19 cellular contexts compared by ENCODE assay signal in the genomic region with DNA sequence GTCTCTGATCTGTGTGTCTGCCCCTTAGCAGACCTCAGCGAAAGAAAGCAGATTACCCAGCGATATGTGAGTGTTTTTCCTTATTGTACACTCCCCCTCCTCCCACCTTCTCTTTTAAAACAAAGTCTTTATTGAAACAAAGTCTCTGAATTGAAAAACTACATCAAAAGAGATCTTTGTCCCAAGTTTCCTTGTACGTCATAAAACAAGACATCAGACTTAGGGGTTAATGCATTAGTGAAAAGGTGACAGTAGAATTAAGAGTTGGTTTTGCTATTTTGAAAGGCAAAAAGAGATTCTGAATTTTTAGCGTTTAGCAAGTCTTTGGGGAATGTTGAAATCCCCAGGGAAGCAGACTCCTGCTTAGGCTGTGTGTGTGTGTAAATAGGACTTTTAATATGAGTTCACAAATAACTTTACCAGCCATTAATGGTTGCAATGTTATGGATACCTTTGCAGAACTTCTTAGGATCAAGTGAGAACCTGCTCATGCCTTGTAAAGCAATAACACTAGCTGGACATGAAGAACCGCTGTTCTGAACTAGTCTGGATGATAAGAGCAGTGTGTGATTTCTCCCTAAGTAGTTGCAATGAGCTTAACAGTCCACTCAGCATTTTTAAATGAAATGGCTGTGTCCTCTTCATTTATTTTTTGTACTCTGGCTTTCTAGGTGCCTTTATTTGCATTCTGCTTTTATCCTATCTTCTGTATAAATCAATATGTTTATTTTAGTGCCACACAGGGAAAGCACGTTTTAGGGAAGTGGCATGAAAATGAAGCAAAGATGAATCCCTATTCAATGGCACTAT.
DNase-seq lines count a peak whose midpoint lies in the region; ATAC-seq, FAIRE-seq and TF ChIP-seq lines count a peak whose summit lies in the region.
"Had no signal": no experiment of that assay in that cellular context is flagged by ENCODE, and none has a peak within 500 bp of the region (broad histone marks: within the 10 kb centered on the region; RNA-seq: fewer than 3 reads in every experiment).

No MANE protein-coding gene starts in this region.

- H3K9ac ChIP-seq in K562 (ENCODE audit: insufficient read depth in 1 of 2, low read depth in 2 of 2, low read length in 2 of 2), result no peak overlapping the region

- H3K27ac ChIP-seq in breast epithelium, result no peak overlapping the region
- H3K27ac ChIP-seq in K562 (ENCODE audit: extremely low read depth, low read depth, low read length), result no peak overlapping the region
- H3K27ac ChIP-seq in upper lobe of right lung, result peak overlapping the region; percentile 12

- CTCF ChIA-PET in MCF 10A (lab: Yijun Ruan, JAX) (no interaction called here), K562 (lab: Yijun Ruan, JAX; ENCODE audit: low intra/inter-chr PET ratio) (no interaction called here)

- ATAC-seq in K562 (no peak), upper lobe of right lung (no peak)
- ATAC-seq in natural killer cell treated with Interleukin-12 subunit alpha and Interleukin-12 subunit beta and Interleukin-15 and Interleukin-18, amount 100 ng/mL, for 72 hours, result no peak
- ATAC-seq: Panc1 had no signal

- H3K79me2 ChIP-seq in K562 (ENCODE audit: control insufficient read depth, insufficient read depth, low read length), result no peaks in the 10 kb centered on the region

- no peak overlapping the region for H3K4me3 Mint-ChIP-seq in MCF 10A (ENCODE audit: unreplicated experiment)
- H3K4me3 Mint-ChIP-seq in natural killer cell treated with Interleukin-12 subunit alpha and Interleukin-12 subunit beta and Interleukin-15 and Interleukin-18, amount 100 ng/mL, for 72 hours, result no peak overlapping the region
- H3K4me3 Mint-ChIP-seq: IgD-negative memory B cell had no signal

- TF ChIP-seq RAD21 in K562 (CRISPR knock-in tag; conservative IDR thresholded peaks at IDR 0.05 in 1 of 2, IDR thresholded peaks at IDR 0.05 in 1 of 2), result no peak

- POLR2A ChIA-PET in MCF 10A (lab: Yijun Ruan, JAX), result interaction anchor here (1.2 kb wide), 1 partner anchor 9 kb away, joined by 3 read pairs; no protein-coding TSS in a partner anchor
- POLR2A ChIA-PET in K562 (lab: Yijun Ruan, JAX), result no interaction called here

- H3K9me1 ChIP-seq in K562 (ENCODE audit: control insufficient read depth, insufficient read depth, low read length), result no peaks in the 10 kb centered on the region

- H4K20me1 ChIP-seq in K562 (replicated peaks; ENCODE audit: control insufficient read depth, insufficient read depth, low read length), result no peaks in the 10 kb centered on the region

- no peak overlapping the region for H3K4me3 ChIP-seq in breast epithelium
- no peak overlapping the region for H3K4me3 ChIP-seq in K562
- H3K4me3 ChIP-seq in upper lobe of right lung, result no peak overlapping the region

- peak overlapping the region; percentile 18 for H3K27ac Mint-ChIP-seq in MCF 10A (ENCODE audit: low read depth, unreplicated experiment)
- H3K27ac Mint-ChIP-seq in natural killer cell treated with Interleukin-12 subunit alpha and Interleukin-12 subunit beta and Interleukin-15 and Interleukin-18, amount 100 ng/mL, for 72 hours, result peak overlapping the region; percentile 57 to 72

- H3K36me3 ChIP-seq in breast epithelium (no peaks in the 10 kb centered on the region), K562 (ENCODE audit: control insufficient read depth, insufficient read depth, low read length) (no peaks in the 10 kb centered on the region), upper lobe of right lung (peaks cover 18% of the 10 kb centered on the region)

- no peak for TF ChIP-seq EP300 in K562 (IDR thresholded peaks at IDR 0.05; ENCODE audit: low read length)

- H3K4me2 ChIP-seq in K562 (ENCODE audit: insufficient read depth, low read length), result no peak overlapping the region

- BruUV-seq in MCF 10A (replicated peaks; lab: Mats Ljungman, UMichigan), result no TSS peak
- BruUV-seq in K562 (replicated peaks; lab: Mats Ljungman, UMichigan), result no TSS peak

- H3K4me1 Mint-ChIP-seq in MCF 10A (ENCODE audit: insufficient read depth, unreplicated experiment), result no peaks in the 10 kb centered on the region
- peaks cover 17 to 23% of the 10 kb centered on the region in 2 donors for H3K4me1 Mint-ChIP-seq in natural killer cell treated with Interleukin-12 subunit alpha and Interleukin-12 subunit beta and Interleukin-15 and Interleukin-18, amount 100 ng/mL, for 72 hours (ENCODE audit: low read depth in 2 of 2)
- H3K4me1 Mint-ChIP-seq: IgD-negative memory B cell had no signal

- peaks cover 41% of the 10 kb centered on the region for H3K36me3 Mint-ChIP-seq in MCF 10A (ENCODE audit: insufficient read depth, unreplicated experiment)
- H3K36me3 Mint-ChIP-seq in natural killer cell treated with Interleukin-12 subunit alpha and Interleukin-12 subunit beta and Interleukin-15 and Interleukin-18, amount 100 ng/mL, for 72 hours, result peaks cover 41% of the 10 kb centered on the region

- H3K4me1 ChIP-seq in breast epithelium (no peaks in the 10 kb centered on the region), K562 (replicated peaks in 1 of 2; ENCODE audit: control insufficient read depth in 2 of 2, insufficient read depth in 2 of 2, low read length in 2 of 2) (no peaks in the 10 kb centered on the region), upper lobe of right lung (no peaks in the 10 kb centered on the region)

- in situ Hi-C loops in K562 (cut with MboI) (no loop called here), GM13976 (cut with MboI; ENCODE audit: low sequenced_read_pairs, unreplicated experiment) (no loop called here)

- no peak for DNase-seq in MCF 10A (ENCODE audit: unreplicated experiment)
- no peak for DNase-seq in breast epithelium (ENCODE audit: low spot score in 2 of 2)
- DNase-seq in K562 (ENCODE audit: extremely low read depth in 1 of 4, low spot score in 3 of 4), result no peak
- no peak for DNase-seq in natural killer cell treated with Interleukin-12 subunit alpha and Interleukin-12 subunit beta and Interleukin-15 and Interleukin-18, amount 100 ng/mL, for 72 hours (ENCODE audit: low spot score)
- DNase-seq in upper lobe of right lung, result no peak
- DNase-seq in NCI-H774 (lab: John Stamatoyannopoulos, UW), result no peak
- DNase-seq in GM13976 (ENCODE audit: low spot score), result no peak
- DNase-seq in medulla oblongata (ENCODE audit: extremely low spot score), result no peak
- DNase-seq: C1 segment of cervical spinal cord, GF-D8, H7, NCI-H1417 treated with DMSO at 0.1 percent for 48 hours, NCI-H1930, NCI-H2171, NCI-H82 had no signal

- no peaks in the 10 kb centered on the region for H3K27me3 Mint-ChIP-seq in MCF 10A (ENCODE audit: insufficient read depth, unreplicated experiment)
- H3K27me3 Mint-ChIP-seq in natural killer cell treated with Interleukin-12 subunit alpha and Interleukin-12 subunit beta and Interleukin-15 and Interleukin-18, amount 100 ng/mL, for 72 hours, result no peaks in the 10 kb centered on the region
- H3K27me3 Mint-ChIP-seq: IgD-negative memory B cell had no signal

- FAIRE-seq in K562 (lab: Jason Lieb, UNC), result no peak
- FAIRE-seq: A204.1, GM12891 had no signal

- no peaks in the 10 kb centered on the region for H3K9me3 Mint-ChIP-seq in MCF 10A (ENCODE audit: unreplicated experiment)
- no peaks in the 10 kb centered on the region for H3K9me3 Mint-ChIP-seq in natural killer cell treated with Interleukin-12 subunit alpha and Interleukin-12 subunit beta and Interleukin-15 and Interleukin-18, amount 100 ng/mL, for 72 hours
- H3K9me3 Mint-ChIP-seq: IgD-negative memory B cell had no signal

- H2AFZ ChIP-seq in K562 (ENCODE audit: low read depth, low read length), result no peak overlapping the region

- intact Hi-C loops in MCF 10A (cut with micrococcal nuclease) (no loop called here), breast epithelium (cut with DNase I; ENCODE audit: low total_unique reads) (no loop called here), K562 (cut with micrococcal nuclease) (no loop called here), upper lobe of right lung (cut with DNase I) (no loop called here)

- TF ChIP-seq CTCF in MCF 10A (IDR thresholded peaks at IDR 0.05; ENCODE audit: unreplicated experiment) (no peak), breast epithelium (IDR thresholded peaks at IDR 0.05) (no peak), K562 (IDR thresholded peaks at IDR 0.05 in 2 of 3, conservative IDR thresholded peaks at IDR 0.05 in 1 of 3; ENCODE audit: insufficient read depth in 2 of 3, low read depth in 1 of 3, low read length in 3 of 3) (no peak), upper lobe of right lung (IDR thresholded peaks at IDR 0.05) (no peak), GM13976 (IDR thresholded peaks at IDR 0.05; ENCODE audit: borderline replicate concordance, control extremely low read depth, extremely low read depth, insufficient read depth, missing control alignments) (no peak)

- no peaks in the 10 kb centered on the region for H3K27me3 ChIP-seq in breast epithelium
- no peaks in the 10 kb centered on the region for H3K27me3 ChIP-seq in K562 (ENCODE audit: control insufficient read depth in 2 of 2, insufficient read depth in 2 of 2, low read length in 2 of 2)
- H3K27me3 ChIP-seq in upper lobe of right lung, result no peaks in the 10 kb centered on the region

- no peaks in the 10 kb centered on the region for H3K9me3 ChIP-seq in breast epithelium
- no peaks in the 10 kb centered on the region for H3K9me3 ChIP-seq in K562 (replicated peaks; ENCODE audit: control insufficient read depth, insufficient read depth, low read depth, low read length)
- H3K9me3 ChIP-seq in upper lobe of right lung, result no peaks in the 10 kb centered on the region

- TF ChIP-seq POLR2A in breast epithelium (IDR thresholded peaks at IDR 0.05), result no peak
- TF ChIP-seq POLR2A in K562 (conservative IDR thresholded peaks at IDR 0.05), result no peak

- WGBS in K562 (ENCODE audit: insufficient coverage, low coverage, missing lambda C conversion rate), result 0% methylated on average over 6 of the region's 6 CpGs

TF ChIP-seq in K562, 482 proteins besides CTCF, POLR2A, EP300 and RAD21:
- TF ChIP-seq DDX20 (tag; IDR thresholded peaks at IDR 0.05; ENCODE audit: low read depth), result no peak
- TF ChIP-seq MECOM (CRISPR knock-in tag; IDR thresholded peaks at IDR 0.05), result no peak
- 0 out of 2 replicates have a peak, but pooled peaks have one; percentile 5 for TF ChIP-seq C11orf30 (IDR thresholded peaks at IDR 0.05; ENCODE audit: low read depth)
- TF ChIP-seq ZNF134 (CRISPR knock-in tag; conservative IDR thresholded peaks at IDR 0.05), result no peak
- no peak for TF ChIP-seq CHCHD3 (CRISPR knock-in tag; IDR thresholded peaks at IDR 0.05)
- no peak for TF ChIP-seq CREBBP (IDR thresholded peaks at IDR 0.05; ENCODE audit: low read depth, low read length)
- TF ChIP-seq HLTF (IDR thresholded peaks at IDR 0.05), result no peak
- no peak for TF ChIP-seq RFX1 (IDR thresholded peaks at IDR 0.05)
- no peak for TF ChIP-seq SMC3 (conservative IDR thresholded peaks at IDR 0.05; ENCODE audit: insufficient read depth, low read depth, low read length)
- no peak for TF ChIP-seq L3MBTL2 (IDR thresholded peaks at IDR 0.05)
- TF ChIP-seq JUNB (CRISPR knock-in tag; conservative IDR thresholded peaks at IDR 0.05), result no peak
- TF ChIP-seq STAT5A (IDR thresholded peaks at IDR 0.05; ENCODE audit: borderline replicate concordance, low read length), result no peak
- no peak for TF ChIP-seq FOSL1 (tag; conservative IDR thresholded peaks at IDR 0.05)
- TF ChIP-seq ZNF316 (IDR thresholded peaks at IDR 0.05), result peak; percentile 35; the same call in 1 of the 2 replicates
- TF ChIP-seq LCOR (CRISPR knock-in tag; IDR thresholded peaks at IDR 0.05), result no peak
